In genomic region chr4:1062419-1062818, GRCh38 we compare ENCODE assay signal across 16 cellular contexts.
"Had no signal": no experiment of that assay in that cellular context is flagged by ENCODE, and none has a peak within 500 bp of the region (broad histone marks: within the 10 kb centered on the region; RNA-seq: fewer than 3 reads in every experiment).

No MANE protein-coding gene starts in this region.

- H3K4me3 ChIP-seq: gastroesophageal sphincter, heart left ventricle, pancreas, testis, uterus had no signal

- DNase-seq: activated CD4-positive, alpha-beta memory T cell treated with anti-CD3 and anti-CD28 coated beads, Interleukin-2, amount 10 ng/mL, durations not matched to agents 7 days and 5 days; cortex of kidney; endodermal cell; heart left ventricle; left cardiac atrium; nephron progenitor cell; pancreas; right cardiac atrium; SK-N-SH; stimulated activated CD4-positive, alpha-beta T cell treated with anti-CD3 and anti-CD28 coated beads, Interleukin-1b, Interleukin-23, amount 100 ng/mL, for 48 hours; testis; trophoblast cell; uterus had no signal

- H3K9me3 ChIP-seq: gastroesophageal sphincter, heart left ventricle, pancreas, SK-N-SH, testis, uterus had no signal

- H3K4me3 Mint-ChIP-seq: activated CD4-positive, alpha-beta memory T cell treated with anti-CD3 and anti-CD28 coated beads, Interleukin-2, amount 10 ng/mL, durations not matched to agents 7 days and 5 days; endodermal cell; memory B cell; nephron progenitor cell; WTC11 had no signal

- H3K4me1 ChIP-seq: gastroesophageal sphincter, pancreas, testis, uterus had no signal

- ATAC-seq: gastroesophageal sphincter, heart left ventricle, pancreas, right cardiac atrium, WTC11 had no signal

- H3K27ac ChIP-seq: gastroesophageal sphincter, heart left ventricle, pancreas, testis, uterus had no signal

- H3K4me1 Mint-ChIP-seq: endodermal cell, WTC11 had no signal

- H3K27me3 ChIP-seq: pancreas, testis had no signal

- H3K27ac Mint-ChIP-seq: activated CD4-positive, alpha-beta memory T cell treated with anti-CD3 and anti-CD28 coated beads, Interleukin-2, amount 10 ng/mL, durations not matched to agents 7 days and 5 days; endodermal cell; memory B cell; nephron progenitor cell; WTC11 had no signal

- H3K9me3 Mint-ChIP-seq: activated CD4-positive, alpha-beta memory T cell treated with anti-CD3 and anti-CD28 coated beads, Interleukin-2, amount 10 ng/mL, durations not matched to agents 7 days and 5 days; endodermal cell; nephron progenitor cell; WTC11 had no signal

- H3K36me3 ChIP-seq: gastroesophageal sphincter, heart left ventricle, pancreas, uterus had no signal

- H3K36me3 Mint-ChIP-seq: WTC11 had no signal
